Comparison of ENCODE assay signal across 20 cellular contexts in the genomic region with DNA sequence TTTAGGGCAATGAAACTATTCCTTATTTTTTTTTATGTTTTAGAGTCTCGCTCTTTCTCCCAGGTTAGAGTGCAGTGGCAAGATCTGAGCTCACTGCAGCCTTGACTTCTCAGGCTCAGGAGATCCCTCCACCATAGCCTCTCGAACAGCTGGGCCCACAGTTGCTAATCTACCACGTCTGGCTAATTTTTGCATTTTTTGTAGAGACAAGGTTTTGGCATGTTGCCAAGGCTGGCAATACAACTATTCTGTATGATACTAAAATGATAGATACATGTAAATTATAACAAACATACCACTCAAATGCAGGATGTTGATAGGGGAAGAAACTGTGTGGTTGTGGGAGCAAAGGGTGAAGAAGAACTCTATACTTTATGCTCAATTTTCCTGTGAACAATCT.
"Had no signal": no experiment of that assay in that cellular context is flagged by ENCODE, and none has a peak within 500 bp of the region (broad histone marks: within the 10 kb centered on the region; RNA-seq: fewer than 3 reads in every experiment).

No MANE protein-coding gene starts in this region.

- H3K9me3 ChIP-seq: adrenal gland had no signal

- H3K4me1 ChIP-seq: adrenal gland, esophagus squamous epithelium, tibial artery had no signal

- H3K27me3 ChIP-seq: adrenal gland, esophagus squamous epithelium, tibial artery had no signal

- H3K36me3 ChIP-seq: adrenal gland, esophagus squamous epithelium, tibial artery had no signal

- ATAC-seq: activated T-cell treated with anti-CD3 and anti-CD28 coated beads, Interleukin-2, amount 50 U/mL, for 72 hours; left ventricle myocardium superior; stimulated activated naive CD8-positive, alpha-beta T cell treated with anti-CD3 and anti-CD28 coated beads, Interleukin-15, Interleukin-2, amounts not matched to agents 100 U/mL and 50 U/mL, for 24 hours had no signal

- FAIRE-seq: bronchial epithelial cell, urothelium cell line had no signal

- H3K27ac Mint-ChIP-seq: activated naive CD4-positive, alpha-beta T cell treated with anti-CD3 and anti-CD28 coated beads, Interleukin-2, amount 50 U/mL, for 24 hours; activated T-cell treated with anti-CD3 and anti-CD28 coated beads, Interleukin-2, amount 50 U/mL, for 72 hours; immature natural killer cell had no signal

- H3K27ac ChIP-seq: adrenal gland, esophagus squamous epithelium, skin epidermis, tibial artery had no signal

- H3K36me3 Mint-ChIP-seq: activated naive CD4-positive, alpha-beta T cell treated with anti-CD3 and anti-CD28 coated beads, Interleukin-2, amount 50 U/mL, for 24 hours; immature natural killer cell had no signal

- H3K4me3 ChIP-seq: adrenal gland, esophagus squamous epithelium, skin epidermis, tibial artery had no signal

- DNase-seq: activated CD4-positive, alpha-beta T cell treated with anti-CD3 and anti-CD28 coated beads for 1 hour; activated gamma-delta T cell; activated T-cell treated with anti-CD3 and anti-CD28 coated beads, Interleukin-2, amount 50 U/mL, for 72 hours; adrenal gland; cerebellar nuclear complex; cortex of kidney; effector CD8-positive, alpha-beta T cell; esophagus squamous epithelium; immature natural killer cell; kidney glomerular epithelial cell; left ventricle myocardium superior; naive B cell; stimulated activated naive CD8-positive, alpha-beta T cell treated with anti-CD3 and anti-CD28 coated beads, Interleukin-15, Interleukin-2, amounts not matched to agents 100 U/mL and 50 U/mL, for 24 hours; substantia nigra; T-helper 9 cell; tibial artery had no signal

- H3K9me3 Mint-ChIP-seq: activated naive CD4-positive, alpha-beta T cell treated with anti-CD3 and anti-CD28 coated beads, Interleukin-2, amount 50 U/mL, for 24 hours; immature natural killer cell had no signal
